Comparison of ENCODE assay signal across 8 cellular contexts in genomic region chr6:26198626-26199056, GRCh38.
DNase-seq lines count a peak whose midpoint lies in the region; ATAC-seq, FAIRE-seq and TF ChIP-seq lines count a peak whose summit lies in the region.

No MANE protein-coding gene starts in this region.

- peak overlapping the region; percentile 100 for H3K27ac Mint-ChIP-seq in activated T-cell treated with anti-CD3 and anti-CD28 coated beads, Interleukin-2, amount 50 U/mL, for 72 hours
- H3K27ac Mint-ChIP-seq in activated T-helper 1 cell treated with anti-CD3 and anti-CD28 coated beads, Interleukin-12 subunit alpha, Interleukin-12 subunit beta, Interleukin-2, Interleukin-4 antibody, amounts not matched to agents 30 ng/mL and 10 ng/mL and 1 ng/mL, durations not matched to agents 14 hours and 24 hours and 36 hours = peak overlapping the region; percentile 95

- H3K36me3 ChIP-seq in small intestine (ENCODE audit: control insufficient read depth in 2 of 2, insufficient read depth in 2 of 2, low read length in 2 of 2) = no peaks in the 10 kb centered on the region

- intact Hi-C loops in activated T-helper 1 cell treated with anti-CD3 and anti-CD28 coated beads, Interleukin-12 subunit alpha, Interleukin-12 subunit beta, Interleukin-2, Interleukin-4 antibody, amounts not matched to agents 30 ng/mL and 10 ng/mL and 1 ng/mL, durations not matched to agents 14 hours and 24 hours and 36 hours (cut with micrococcal nuclease) = loop anchor here (1.0 to 5.0 kb wide), 10 partner anchors 15 to 1694 kb away; a partner anchor contains a TSS
- intact Hi-C loops in left ventricle myocardium superior (cut with micrococcal nuclease) = no loop called here

- H3K27ac ChIP-seq in HL-60 (replicated peaks) (peak overlapping the region; percentile 97), small intestine (ENCODE audit: low read depth in 1 of 2, low read length in 1 of 2) (peak overlapping the region; percentile 99 to 100)

- no peak for TF ChIP-seq CTCF in HL-60 (IDR thresholded peaks at IDR 0.05; ENCODE audit: insufficient read depth, low read length)

- ATAC-seq in activated T-cell treated with anti-CD3 and anti-CD28 coated beads, Interleukin-2, amount 50 U/mL, for 72 hours (replicated peaks in 1 of 2) = peak; percentile 13 to 18
- peak; percentile 13 for ATAC-seq in left ventricle myocardium superior
- ATAC-seq in GM18861 (IDR thresholded peaks at IDR 0.05; ENCODE audit: unreplicated experiment) = no peak
- no peak for ATAC-seq in GM18870 (IDR thresholded peaks at IDR 0.05; ENCODE audit: unreplicated experiment)

- no peaks in the 10 kb centered on the region for H3K27me3 Mint-ChIP-seq in activated T-cell treated with anti-CD3 and anti-CD28 coated beads, Interleukin-2, amount 50 U/mL, for 72 hours (ENCODE audit: low read depth)
- H3K27me3 Mint-ChIP-seq in activated T-helper 1 cell treated with anti-CD3 and anti-CD28 coated beads, Interleukin-12 subunit alpha, Interleukin-12 subunit beta, Interleukin-2, Interleukin-4 antibody, amounts not matched to agents 30 ng/mL and 10 ng/mL and 1 ng/mL, durations not matched to agents 14 hours and 24 hours and 36 hours (ENCODE audit: insufficient read depth) = no peaks in the 10 kb centered on the region

- peak overlapping the region; percentile 44 for H3K4me3 ChIP-seq in HL-60 (replicated peaks; ENCODE audit: insufficient read depth, low read length)
- peak overlapping the region; percentile 53 to 86 for H3K4me3 ChIP-seq in small intestine (ENCODE audit: low read depth in 1 of 2, low read length in 2 of 2)

- no peaks in the 10 kb centered on the region for H3K9me3 ChIP-seq in small intestine (ENCODE audit: control insufficient read depth, low read depth)

- H3K27me3 ChIP-seq in HL-60 (ENCODE audit: insufficient read depth, poor library complexity, severe bottlenecking) = no peaks in the 10 kb centered on the region
- H3K27me3 ChIP-seq in small intestine (ENCODE audit: control insufficient read depth in 2 of 2, insufficient read depth in 2 of 2, low read length in 2 of 2) = no peaks in the 10 kb centered on the region

- no peak for FAIRE-seq in small intestine (lab: Jason Lieb, UNC)

- H3K4me3 Mint-ChIP-seq in activated T-cell treated with anti-CD3 and anti-CD28 coated beads, Interleukin-2, amount 50 U/mL, for 72 hours = peak overlapping the region; percentile 92 to 98
- H3K4me3 Mint-ChIP-seq in activated T-helper 1 cell treated with anti-CD3 and anti-CD28 coated beads, Interleukin-12 subunit alpha, Interleukin-12 subunit beta, Interleukin-2, Interleukin-4 antibody, amounts not matched to agents 30 ng/mL and 10 ng/mL and 1 ng/mL, durations not matched to agents 14 hours and 24 hours and 36 hours = peak overlapping the region; percentile 92

- no peaks in the 10 kb centered on the region for H3K4me1 ChIP-seq in small intestine (ENCODE audit: control insufficient read depth in 2 of 2, insufficient read depth in 1 of 2, low read depth in 1 of 2, low read length in 1 of 2)

- 0 to 1% (median 1%) methylated on average over 15 of the region's 15 CpGs for WGBS in small intestine, 3 donors

- peaks cover 7 to 13% of the 10 kb centered on the region in 2 donors for H3K36me3 Mint-ChIP-seq in activated T-cell treated with anti-CD3 and anti-CD28 coated beads, Interleukin-2, amount 50 U/mL, for 72 hours (ENCODE audit: insufficient read depth in 2 of 2)
- peaks cover 4% of the 10 kb centered on the region for H3K36me3 Mint-ChIP-seq in activated T-helper 1 cell treated with anti-CD3 and anti-CD28 coated beads, Interleukin-12 subunit alpha, Interleukin-12 subunit beta, Interleukin-2, Interleukin-4 antibody, amounts not matched to agents 30 ng/mL and 10 ng/mL and 1 ng/mL, durations not matched to agents 14 hours and 24 hours and 36 hours (ENCODE audit: low read depth)

- no peak for DNase-seq in activated T-cell treated with anti-CD3 and anti-CD28 coated beads, Interleukin-2, amount 50 U/mL, for 72 hours
- no peak for DNase-seq in activated T-cell treated with anti-CD3 and anti-CD28 coated beads, Interleukin-2, amount 50 U/mL, for 1 hour
- no peak for DNase-seq in HL-60 (ENCODE audit: low read depth in 1 of 2, low spot score in 1 of 2)
- no peak for DNase-seq in activated T-helper 1 cell treated with anti-CD3 and anti-CD28 coated beads, Interleukin-12 subunit alpha, Interleukin-12 subunit beta, Interleukin-2, Interleukin-4 antibody, amounts not matched to agents 30 ng/mL and 10 ng/mL and 1 ng/mL, durations not matched to agents 14 hours and 24 hours and 36 hours (ENCODE audit: low spot score)
- DNase-seq in left ventricle myocardium superior = no peak
- DNase-seq in small intestine = no peak

- H3K4me1 Mint-ChIP-seq in activated T-cell treated with anti-CD3 and anti-CD28 coated beads, Interleukin-2, amount 50 U/mL, for 72 hours (ENCODE audit: low read depth) = peaks cover 54% of the 10 kb centered on the region
- H3K4me1 Mint-ChIP-seq in activated T-helper 1 cell treated with anti-CD3 and anti-CD28 coated beads, Interleukin-12 subunit alpha, Interleukin-12 subunit beta, Interleukin-2, Interleukin-4 antibody, amounts not matched to agents 30 ng/mL and 10 ng/mL and 1 ng/mL, durations not matched to agents 14 hours and 24 hours and 36 hours (ENCODE audit: low read depth) = peaks cover 48% of the 10 kb centered on the region

- no peaks in the 10 kb centered on the region for H3K9me3 Mint-ChIP-seq in activated T-cell treated with anti-CD3 and anti-CD28 coated beads, Interleukin-2, amount 50 U/mL, for 72 hours
- no peaks in the 10 kb centered on the region for H3K9me3 Mint-ChIP-seq in activated T-helper 1 cell treated with anti-CD3 and anti-CD28 coated beads, Interleukin-12 subunit alpha, Interleukin-12 subunit beta, Interleukin-2, Interleukin-4 antibody, amounts not matched to agents 30 ng/mL and 10 ng/mL and 1 ng/mL, durations not matched to agents 14 hours and 24 hours and 36 hours

Comparison
In these comparisons a context has a peak if more than half of its experiments do, and no peak if none do; other contexts are left out.
1. ATAC-seq: peak in activated T-cell treated with anti-CD3 and anti-CD28 coated beads, Interleukin-2, amount 50 U/mL, for 72 hours (2 of 2) and left ventricle myocardium superior (single experiment); none in GM18861 (single experiment) and GM18870 (single experiment).